In the genomic region with DNA sequence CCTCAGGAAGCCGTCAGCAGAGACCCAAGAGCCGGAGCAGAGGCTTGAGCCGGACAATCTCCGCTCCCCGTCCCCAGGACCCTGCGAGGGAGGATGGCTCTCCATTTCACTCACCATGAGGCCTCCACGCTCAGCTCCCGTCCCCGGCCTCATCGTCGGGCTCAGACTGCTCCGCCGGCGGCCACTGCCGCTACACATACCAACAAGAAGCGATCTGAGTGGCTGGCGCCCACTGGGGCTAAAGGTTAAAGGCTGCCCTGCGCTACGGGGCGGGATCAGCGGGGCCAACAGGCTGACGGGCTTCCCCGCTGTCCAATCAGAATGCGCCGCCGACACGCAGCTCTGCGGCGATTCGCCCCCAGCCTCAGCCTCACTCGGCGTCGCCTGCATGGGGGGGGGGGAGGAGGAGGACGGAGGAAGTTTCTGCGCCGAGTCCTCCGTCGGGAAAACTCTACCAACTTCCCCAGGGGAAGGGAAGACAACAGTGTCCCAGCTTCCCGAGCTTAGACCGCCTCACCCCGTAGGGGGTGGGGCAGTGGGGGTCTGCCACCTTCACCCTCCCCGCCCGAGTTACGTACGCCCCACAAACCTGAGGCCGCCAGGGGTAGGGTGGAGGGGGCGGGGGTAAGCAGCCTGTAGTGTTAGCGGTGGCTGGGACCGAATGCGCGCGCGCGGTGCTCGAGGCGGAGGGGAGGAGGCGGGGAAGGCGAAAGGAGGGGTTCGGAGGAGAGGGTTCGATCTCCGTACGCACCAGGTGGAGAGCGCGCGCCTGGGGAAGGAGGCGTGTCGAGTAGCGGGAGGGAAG, we compare ENCODE assay signal across 1 cellular context.
TF ChIP-seq lines count a peak whose summit lies in the region.

A gene (minus strand): TSS at position 220 of the 805 bp plus-strand sequence. CDS start 22 bp downstream, at position 198.

TF ChIP-seq in HepG2, 621 proteins besides CTCF, POLR2A, EP300 and RAD21 (continued from another document and continues in another):
- TF ChIP-seq GFI1 (CRISPR knock-in tag; IDR thresholded peaks at IDR 0.05; ENCODE audit: borderline replicate concordance) (no peak; the same call in 1 of the 2 replicates), ZNF224 (CRISPR knock-in tag; IDR thresholded peaks at IDR 0.05) (peak; percentile 89; the same call in 1 of the 2 replicates), ATAD3A (CRISPR knock-in tag; IDR thresholded peaks at IDR 0.05) (0 out of 2 replicates have a peak, but pooled peaks have one; percentile 0), ZKSCAN8 (CRISPR knock-in tag; IDR thresholded peaks at IDR 0.05; ENCODE audit: borderline replicate concordance) (peak; percentile 16; the same call in 1 of the 2 replicates), AGO2 (optimal IDR thresholded peaks at IDR 0.05; ENCODE audit: low read depth, low read length) (peak; percentile 69), KAT7 (CRISPR knock-in tag; IDR thresholded peaks at IDR 0.05; ENCODE audit: borderline replicate concordance) (no peak; the same call in 1 of the 2 replicates), ZNF782 (CRISPR knock-in tag; IDR thresholded peaks at IDR 0.05; ENCODE audit: borderline replicate concordance) (peak; percentile 85), ZNF607 (CRISPR knock-in tag; IDR thresholded peaks at IDR 0.05; ENCODE audit: borderline replicate concordance) (peak; percentile 88), KDM3A (CRISPR knock-in tag; IDR thresholded peaks at IDR 0.05; ENCODE audit: low read depth) (peak; percentile 83; the same call in 1 of the 2 replicates), SP1 (IDR thresholded peaks at IDR 0.05) (no peak), SP1 (CRISPR knock-in tag; IDR thresholded peaks at IDR 0.05) (peak; percentile 70), ZNF441 (CRISPR knock-in tag; IDR thresholded peaks at IDR 0.05; ENCODE audit: borderline replicate concordance) (no peak), NCOA5 (CRISPR knock-in tag; IDR thresholded peaks at IDR 0.05) (no peak), TCF12 (IDR thresholded peaks at IDR 0.05) (no peak), TCF12 (CRISPR knock-in tag; IDR thresholded peaks at IDR 0.05) (peak; percentile 73; the same call in 1 of the 2 replicates), NAIF1 (CRISPR knock-in tag; IDR thresholded peaks at IDR 0.05; ENCODE audit: borderline replicate concordance) (peak; percentile 63; the same call in 1 of the 2 replicates), PRPF4 (IDR thresholded peaks at IDR 0.05; ENCODE audit: low read depth, low read length, poor library complexity, severe bottlenecking) (no peak), CBX1 (IDR thresholded peaks at IDR 0.05; ENCODE audit: low read depth) (peak; percentile 18), AGO1 (IDR thresholded peaks at IDR 0.05; ENCODE audit: low read depth, low read length, poor library complexity, severe bottlenecking) (no peak), RBM22 (optimal IDR thresholded peaks at IDR 0.05; ENCODE audit: low read length) (peak; percentile 55), KDM6A (CRISPR knock-in tag; IDR thresholded peaks at IDR 0.05; ENCODE audit: low read depth) (no peak; the same call in 1 of the 2 replicates), BHLHE40 (IDR thresholded peaks at IDR 0.05; ENCODE audit: low read length) (peak; percentile 12; the same call in 1 of the 2 replicates), FOXJ3 (CRISPR knock-in tag; IDR thresholded peaks at IDR 0.05; ENCODE audit: borderline replicate concordance) (no peak), MXI1 (IDR thresholded peaks at IDR 0.05; ENCODE audit: borderline replicate concordance, low read depth, low read length) (peak; percentile 84; the same call in 2 of the 3 replicates), NFE2 (CRISPR knock-in tag; IDR thresholded peaks at IDR 0.05) (no peak)
- TF ChIP-seq, protein P1, sequence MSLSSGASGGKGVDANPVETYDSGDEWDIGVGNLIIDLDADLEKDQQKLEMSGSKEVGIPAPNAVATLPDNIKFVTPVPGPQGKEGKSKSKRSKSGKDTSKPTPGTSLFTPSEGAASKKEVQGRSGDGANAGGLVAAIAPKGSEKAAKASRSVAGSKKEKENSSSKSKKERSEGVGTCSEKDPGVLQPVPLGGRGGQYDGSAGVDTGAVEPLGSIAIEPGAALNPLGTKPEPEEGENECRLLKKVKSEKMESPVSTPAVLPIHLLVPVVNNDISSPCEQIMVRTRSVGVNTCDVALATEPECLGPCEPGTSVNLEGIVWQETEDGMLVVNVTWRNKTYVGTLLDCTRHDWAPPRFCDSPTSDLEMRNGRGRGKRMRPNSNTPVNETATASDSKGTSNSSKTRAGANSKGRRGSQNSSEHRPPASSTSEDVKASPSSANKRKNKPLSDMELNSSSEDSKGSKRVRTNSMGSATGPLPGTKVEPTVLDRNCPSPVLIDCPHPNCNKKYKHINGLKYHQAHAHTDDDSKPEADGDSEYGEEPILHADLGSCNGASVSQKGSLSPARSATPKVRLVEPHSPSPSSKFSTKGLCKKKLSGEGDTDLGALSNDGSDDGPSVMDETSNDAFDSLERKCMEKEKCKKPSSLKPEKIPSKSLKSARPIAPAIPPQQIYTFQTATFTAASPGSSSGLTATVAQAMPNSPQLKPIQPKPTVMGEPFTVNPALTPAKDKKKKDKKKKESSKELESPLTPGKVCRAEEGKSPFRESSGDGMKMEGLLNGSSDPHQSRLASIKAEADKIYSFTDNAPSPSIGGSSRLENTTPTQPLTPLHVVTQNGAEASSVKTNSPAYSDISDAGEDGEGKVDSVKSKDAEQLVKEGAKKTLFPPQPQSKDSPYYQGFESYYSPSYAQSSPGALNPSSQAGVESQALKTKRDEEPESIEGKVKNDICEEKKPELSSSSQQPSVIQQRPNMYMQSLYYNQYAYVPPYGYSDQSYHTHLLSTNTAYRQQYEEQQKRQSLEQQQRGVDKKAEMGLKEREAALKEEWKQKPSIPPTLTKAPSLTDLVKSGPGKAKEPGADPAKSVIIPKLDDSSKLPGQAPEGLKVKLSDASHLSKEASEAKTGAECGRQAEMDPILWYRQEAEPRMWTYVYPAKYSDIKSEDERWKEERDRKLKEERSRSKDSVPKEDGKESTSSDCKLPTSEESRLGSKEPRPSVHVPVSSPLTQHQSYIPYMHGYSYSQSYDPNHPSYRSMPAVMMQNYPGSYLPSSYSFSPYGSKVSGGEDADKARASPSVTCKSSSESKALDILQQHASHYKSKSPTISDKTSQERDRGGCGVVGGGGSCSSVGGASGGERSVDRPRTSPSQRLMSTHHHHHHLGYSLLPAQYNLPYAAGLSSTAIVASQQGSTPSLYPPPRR (CRISPR knock-in tag; IDR thresholded peaks at IDR 0.05; ENCODE audit: borderline replicate concordance): peak; percentile 70
- TF ChIP-seq, protein P2, sequence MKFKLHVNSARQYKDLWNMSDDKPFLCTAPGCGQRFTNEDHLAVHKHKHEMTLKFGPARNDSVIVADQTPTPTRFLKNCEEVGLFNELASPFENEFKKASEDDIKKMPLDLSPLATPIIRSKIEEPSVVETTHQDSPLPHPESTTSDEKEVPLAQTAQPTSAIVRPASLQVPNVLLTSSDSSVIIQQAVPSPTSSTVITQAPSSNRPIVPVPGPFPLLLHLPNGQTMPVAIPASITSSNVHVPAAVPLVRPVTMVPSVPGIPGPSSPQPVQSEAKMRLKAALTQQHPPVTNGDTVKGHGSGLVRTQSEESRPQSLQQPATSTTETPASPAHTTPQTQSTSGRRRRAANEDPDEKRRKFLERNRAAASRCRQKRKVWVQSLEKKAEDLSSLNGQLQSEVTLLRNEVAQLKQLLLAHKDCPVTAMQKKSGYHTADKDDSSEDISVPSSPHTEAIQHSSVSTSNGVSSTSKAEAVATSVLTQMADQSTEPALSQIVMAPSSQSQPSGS (CRISPR knock-in tag; IDR thresholded peaks at IDR 0.05): peak; percentile 72; the same call in 1 of the 2 replicates
- TF ChIP-seq, protein P3, sequence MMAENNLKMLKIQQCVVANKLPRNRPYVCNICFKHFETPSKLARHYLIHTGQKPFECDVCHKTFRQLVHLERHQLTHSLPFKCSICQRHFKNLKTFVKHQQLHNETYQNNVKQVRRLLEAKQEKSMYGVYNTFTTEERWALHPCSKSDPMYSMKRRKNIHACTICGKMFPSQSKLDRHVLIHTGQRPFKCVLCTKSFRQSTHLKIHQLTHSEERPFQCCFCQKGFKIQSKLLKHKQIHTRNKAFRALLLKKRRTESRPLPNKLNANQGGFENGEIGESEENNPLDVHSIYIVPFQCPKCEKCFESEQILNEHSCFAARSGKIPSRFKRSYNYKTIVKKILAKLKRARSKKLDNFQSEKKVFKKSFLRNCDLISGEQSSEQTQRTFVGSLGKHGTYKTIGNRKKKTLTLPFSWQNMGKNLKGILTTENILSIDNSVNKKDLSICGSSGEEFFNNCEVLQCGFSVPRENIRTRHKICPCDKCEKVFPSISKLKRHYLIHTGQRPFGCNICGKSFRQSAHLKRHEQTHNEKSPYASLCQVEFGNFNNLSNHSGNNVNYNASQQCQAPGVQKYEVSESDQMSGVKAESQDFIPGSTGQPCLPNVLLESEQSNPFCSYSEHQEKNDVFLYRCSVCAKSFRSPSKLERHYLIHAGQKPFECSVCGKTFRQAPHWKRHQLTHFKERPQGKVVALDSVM (CRISPR knock-in tag; IDR thresholded peaks at IDR 0.05): peak; percentile 64
- TF ChIP-seq, protein P4, sequence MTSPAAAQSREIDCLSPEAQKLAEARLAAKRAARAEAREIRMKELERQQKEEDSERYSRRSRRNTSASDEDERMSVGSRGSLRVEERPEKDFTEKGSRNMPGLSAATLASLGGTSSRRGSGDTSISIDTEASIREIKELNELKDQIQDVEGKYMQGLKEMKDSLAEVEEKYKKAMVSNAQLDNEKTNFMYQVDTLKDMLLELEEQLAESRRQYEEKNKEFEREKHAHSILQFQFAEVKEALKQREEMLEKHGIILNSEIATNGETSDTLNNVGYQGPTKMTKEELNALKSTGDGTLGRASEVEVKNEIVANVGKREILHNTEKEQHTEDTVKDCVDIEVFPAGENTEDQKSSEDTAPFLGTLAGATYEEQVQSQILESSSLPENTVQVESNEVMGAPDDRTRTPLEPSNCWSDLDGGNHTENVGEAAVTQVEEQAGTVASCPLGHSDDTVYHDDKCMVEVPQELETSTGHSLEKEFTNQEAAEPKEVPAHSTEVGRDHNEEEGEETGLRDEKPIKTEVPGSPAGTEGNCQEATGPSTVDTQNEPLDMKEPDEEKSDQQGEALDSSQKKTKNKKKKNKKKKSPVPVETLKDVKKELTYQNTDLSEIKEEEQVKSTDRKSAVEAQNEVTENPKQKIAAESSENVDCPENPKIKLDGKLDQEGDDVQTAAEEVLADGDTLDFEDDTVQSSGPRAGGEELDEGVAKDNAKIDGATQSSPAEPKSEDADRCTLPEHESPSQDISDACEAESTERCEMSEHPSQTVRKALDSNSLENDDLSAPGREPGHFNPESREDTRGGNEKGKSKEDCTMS (CRISPR knock-in tag; conservative IDR thresholded peaks at IDR 0.05): no peak
- TF ChIP-seq, protein P5, sequence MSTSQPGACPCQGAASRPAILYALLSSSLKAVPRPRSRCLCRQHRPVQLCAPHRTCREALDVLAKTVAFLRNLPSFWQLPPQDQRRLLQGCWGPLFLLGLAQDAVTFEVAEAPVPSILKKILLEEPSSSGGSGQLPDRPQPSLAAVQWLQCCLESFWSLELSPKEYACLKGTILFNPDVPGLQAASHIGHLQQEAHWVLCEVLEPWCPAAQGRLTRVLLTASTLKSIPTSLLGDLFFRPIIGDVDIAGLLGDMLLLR (CRISPR knock-in tag; IDR thresholded peaks at IDR 0.05): peak; percentile 36; the same call in 1 of the 2 replicates
- TF ChIP-seq, protein P6, sequence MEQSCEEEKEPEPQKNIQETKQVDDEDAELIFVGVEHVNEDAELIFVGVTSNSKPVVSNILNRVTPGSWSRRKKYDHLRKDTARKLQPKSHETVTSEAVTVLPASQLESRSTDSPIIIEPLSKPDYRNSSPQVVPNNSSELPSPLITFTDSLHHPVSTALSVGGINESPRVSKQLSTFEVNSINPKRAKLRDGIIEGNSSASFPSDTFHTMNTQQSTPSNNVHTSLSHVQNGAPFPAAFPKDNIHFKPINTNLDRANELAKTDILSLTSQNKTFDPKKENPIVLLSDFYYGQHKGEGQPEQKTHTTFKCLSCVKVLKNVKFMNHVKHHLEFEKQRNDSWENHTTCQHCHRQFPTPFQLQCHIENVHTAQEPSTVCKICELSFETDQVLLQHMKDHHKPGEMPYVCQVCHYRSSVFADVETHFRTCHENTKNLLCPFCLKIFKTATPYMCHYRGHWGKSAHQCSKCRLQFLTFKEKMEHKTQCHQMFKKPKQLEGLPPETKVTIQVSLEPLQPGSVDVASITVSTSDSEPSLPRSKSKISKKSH (CRISPR knock-in tag; IDR thresholded peaks at IDR 0.05; ENCODE audit: borderline replicate concordance): peak; percentile 47; the same call in 1 of the 2 replicates
- TF ChIP-seq, protein P7, sequence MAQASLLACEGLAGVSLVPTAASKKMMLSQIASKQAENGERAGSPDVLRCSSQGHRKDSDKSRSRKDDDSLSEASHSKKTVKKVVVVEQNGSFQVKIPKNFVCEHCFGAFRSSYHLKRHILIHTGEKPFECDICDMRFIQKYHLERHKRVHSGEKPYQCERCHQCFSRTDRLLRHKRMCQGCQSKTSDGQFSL (CRISPR knock-in tag; IDR thresholded peaks at IDR 0.05): peak; percentile 98; the same call in 1 of the 2 replicates
- TF ChIP-seq, protein P8, sequence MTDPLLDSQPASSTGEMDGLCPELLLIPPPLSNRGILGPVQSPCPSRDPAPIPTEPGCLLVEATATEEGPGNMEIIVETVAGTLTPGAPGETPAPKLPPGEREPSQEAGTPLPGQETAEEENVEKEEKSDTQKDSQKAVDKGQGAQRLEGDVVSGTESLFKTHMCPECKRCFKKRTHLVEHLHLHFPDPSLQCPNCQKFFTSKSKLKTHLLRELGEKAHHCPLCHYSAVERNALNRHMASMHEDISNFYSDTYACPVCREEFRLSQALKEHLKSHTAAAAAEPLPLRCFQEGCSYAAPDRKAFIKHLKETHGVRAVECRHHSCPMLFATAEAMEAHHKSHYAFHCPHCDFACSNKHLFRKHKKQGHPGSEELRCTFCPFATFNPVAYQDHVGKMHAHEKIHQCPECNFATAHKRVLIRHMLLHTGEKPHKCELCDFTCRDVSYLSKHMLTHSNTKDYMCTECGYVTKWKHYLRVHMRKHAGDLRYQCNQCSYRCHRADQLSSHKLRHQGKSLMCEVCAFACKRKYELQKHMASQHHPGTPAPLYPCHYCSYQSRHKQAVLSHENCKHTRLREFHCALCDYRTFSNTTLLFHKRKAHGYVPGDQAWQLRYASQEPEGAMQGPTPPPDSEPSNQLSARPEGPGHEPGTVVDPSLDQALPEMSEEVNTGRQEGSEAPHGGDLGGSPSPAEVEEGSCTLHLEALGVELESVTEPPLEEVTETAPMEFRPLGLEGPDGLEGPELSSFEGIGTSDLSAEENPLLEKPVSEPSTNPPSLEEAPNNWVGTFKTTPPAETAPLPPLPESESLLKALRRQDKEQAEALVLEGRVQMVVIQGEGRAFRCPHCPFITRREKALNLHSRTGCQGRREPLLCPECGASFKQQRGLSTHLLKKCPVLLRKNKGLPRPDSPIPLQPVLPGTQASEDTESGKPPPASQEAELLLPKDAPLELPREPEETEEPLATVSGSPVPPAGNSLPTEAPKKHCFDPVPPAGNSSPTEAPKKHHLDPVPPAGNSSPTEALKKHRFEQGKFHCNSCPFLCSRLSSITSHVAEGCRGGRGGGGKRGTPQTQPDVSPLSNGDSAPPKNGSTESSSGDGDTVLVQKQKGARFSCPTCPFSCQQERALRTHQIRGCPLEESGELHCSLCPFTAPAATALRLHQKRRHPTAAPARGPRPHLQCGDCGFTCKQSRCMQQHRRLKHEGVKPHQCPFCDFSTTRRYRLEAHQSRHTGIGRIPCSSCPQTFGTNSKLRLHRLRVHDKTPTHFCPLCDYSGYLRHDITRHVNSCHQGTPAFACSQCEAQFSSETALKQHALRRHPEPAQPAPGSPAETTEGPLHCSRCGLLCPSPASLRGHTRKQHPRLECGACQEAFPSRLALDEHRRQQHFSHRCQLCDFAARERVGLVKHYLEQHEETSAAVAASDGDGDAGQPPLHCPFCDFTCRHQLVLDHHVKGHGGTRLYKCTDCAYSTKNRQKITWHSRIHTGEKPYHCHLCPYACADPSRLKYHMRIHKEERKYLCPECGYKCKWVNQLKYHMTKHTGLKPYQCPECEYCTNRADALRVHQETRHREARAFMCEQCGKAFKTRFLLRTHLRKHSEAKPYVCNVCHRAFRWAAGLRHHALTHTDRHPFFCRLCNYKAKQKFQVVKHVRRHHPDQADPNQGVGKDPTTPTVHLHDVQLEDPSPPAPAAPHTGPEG (CRISPR knock-in tag; IDR thresholded peaks at IDR 0.05): no peak
